In the genomic region with DNA sequence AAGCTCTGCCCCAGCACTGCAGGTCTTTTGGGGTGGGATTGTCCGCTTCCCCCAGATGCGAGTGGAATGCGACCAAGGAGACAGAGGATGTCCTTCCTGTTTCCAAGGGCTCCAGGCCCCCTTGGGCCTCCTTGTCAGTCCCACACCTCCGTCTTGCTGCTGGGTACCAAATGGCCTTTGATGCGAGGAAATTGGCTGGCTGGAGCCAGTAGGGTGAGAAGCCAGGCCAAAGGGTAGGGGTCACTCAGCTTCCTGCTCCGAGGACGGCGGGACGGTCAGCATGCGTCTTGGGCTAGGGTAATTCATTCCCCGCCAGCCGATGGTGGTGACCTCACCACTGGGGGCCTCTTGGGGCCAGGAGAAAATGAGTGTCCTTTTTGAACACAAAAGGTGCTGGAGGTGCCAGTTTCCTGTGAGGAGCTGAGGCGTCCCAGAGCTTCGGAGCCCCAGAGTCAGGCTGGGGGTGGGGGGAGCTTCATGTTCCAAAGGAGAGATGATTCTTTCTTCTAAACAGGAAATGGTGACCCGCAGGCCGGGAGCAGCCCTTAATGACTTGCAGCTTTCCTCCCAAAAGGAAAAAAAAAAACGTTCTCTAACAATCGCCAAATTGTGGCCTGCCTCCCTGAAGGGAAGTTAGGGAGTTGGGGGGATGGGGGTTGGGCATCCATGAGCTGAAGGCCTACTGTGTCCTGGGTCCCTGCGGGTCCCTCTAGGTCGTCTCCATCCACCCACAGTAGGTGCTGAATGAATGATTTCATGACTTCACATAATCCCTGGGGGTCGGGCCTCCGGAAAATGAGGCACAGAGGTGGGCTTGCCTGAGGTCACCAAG, we compare ENCODE assay signal across 2 cellular contexts.
TF ChIP-seq lines count a peak whose summit lies in the region.

No MANE protein-coding gene starts in this region.

TF ChIP-seq in IMR-90, 13 proteins besides CTCF, POLR2A, EP300 and RAD21 (continued from another document):
- TF ChIP-seq SMC3 (IDR thresholded peaks at IDR 0.05; ENCODE audit: low read depth, low read length) (no peak; the same call in 1 of the 2 replicates), CEBPB (IDR thresholded peaks at IDR 0.05; ENCODE audit: low read depth, low read length) (no peak), MAZ (IDR thresholded peaks at IDR 0.05; ENCODE audit: borderline replicate concordance, low read depth, low read length) (peak; percentile 63; the same call in 1 of the 2 replicates), RFX5 (IDR thresholded peaks at IDR 0.05; ENCODE audit: low read depth, low read length) (no peak), RCOR1 (IDR thresholded peaks at IDR 0.05; ENCODE audit: insufficient replicate concordance, low read length) (no peak), CHD1 (IDR thresholded peaks at IDR 0.05; ENCODE audit: low read depth, low read length) (peak; percentile 2; the same call in 1 of the 2 replicates), MXI1 (IDR thresholded peaks at IDR 0.05; ENCODE audit: borderline replicate concordance, low read depth, low read length) (no peak)
- TF ChIP-seq, protein P1, sequence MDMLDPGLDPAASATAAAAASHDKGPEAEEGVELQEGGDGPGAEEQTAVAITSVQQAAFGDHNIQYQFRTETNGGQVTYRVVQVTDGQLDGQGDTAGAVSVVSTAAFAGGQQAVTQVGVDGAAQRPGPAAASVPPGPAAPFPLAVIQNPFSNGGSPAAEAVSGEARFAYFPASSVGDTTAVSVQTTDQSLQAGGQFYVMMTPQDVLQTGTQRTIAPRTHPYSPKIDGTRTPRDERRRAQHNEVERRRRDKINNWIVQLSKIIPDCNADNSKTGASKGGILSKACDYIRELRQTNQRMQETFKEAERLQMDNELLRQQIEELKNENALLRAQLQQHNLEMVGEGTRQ (IDR thresholded peaks at IDR 0.05; ENCODE audit: low read depth, low read length) = no peak; the same call in 1 of the 2 replicates
- TF ChIP-seq, protein P2, sequence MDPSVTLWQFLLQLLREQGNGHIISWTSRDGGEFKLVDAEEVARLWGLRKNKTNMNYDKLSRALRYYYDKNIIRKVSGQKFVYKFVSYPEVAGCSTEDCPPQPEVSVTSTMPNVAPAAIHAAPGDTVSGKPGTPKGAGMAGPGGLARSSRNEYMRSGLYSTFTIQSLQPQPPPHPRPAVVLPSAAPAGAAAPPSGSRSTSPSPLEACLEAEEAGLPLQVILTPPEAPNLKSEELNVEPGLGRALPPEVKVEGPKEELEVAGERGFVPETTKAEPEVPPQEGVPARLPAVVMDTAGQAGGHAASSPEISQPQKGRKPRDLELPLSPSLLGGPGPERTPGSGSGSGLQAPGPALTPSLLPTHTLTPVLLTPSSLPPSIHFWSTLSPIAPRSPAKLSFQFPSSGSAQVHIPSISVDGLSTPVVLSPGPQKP (IDR thresholded peaks at IDR 0.05; ENCODE audit: borderline replicate concordance, low read depth, low read length) = no peak

TF ChIP-seq in liver, 16 proteins besides CTCF, POLR2A, EP300 and RAD21:
- TF ChIP-seq, protein P3, sequence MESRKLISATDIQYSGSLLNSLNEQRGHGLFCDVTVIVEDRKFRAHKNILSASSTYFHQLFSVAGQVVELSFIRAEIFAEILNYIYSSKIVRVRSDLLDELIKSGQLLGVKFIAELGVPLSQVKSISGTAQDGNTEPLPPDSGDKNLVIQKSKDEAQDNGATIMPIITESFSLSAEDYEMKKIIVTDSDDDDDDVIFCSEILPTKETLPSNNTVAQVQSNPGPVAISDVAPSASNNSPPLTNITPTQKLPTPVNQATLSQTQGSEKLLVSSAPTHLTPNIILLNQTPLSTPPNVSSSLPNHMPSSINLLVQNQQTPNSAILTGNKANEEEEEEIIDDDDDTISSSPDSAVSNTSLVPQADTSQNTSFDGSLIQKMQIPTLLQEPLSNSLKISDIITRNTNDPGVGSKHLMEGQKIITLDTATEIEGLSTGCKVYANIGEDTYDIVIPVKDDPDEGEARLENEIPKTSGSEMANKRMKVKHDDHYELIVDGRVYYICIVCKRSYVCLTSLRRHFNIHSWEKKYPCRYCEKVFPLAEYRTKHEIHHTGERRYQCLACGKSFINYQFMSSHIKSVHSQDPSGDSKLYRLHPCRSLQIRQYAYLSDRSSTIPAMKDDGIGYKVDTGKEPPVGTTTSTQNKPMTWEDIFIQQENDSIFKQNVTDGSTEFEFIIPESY (IDR thresholded peaks at IDR 0.05) = no peak
- peak in 1 of 2 donors; percentile 28 for TF ChIP-seq JUND (IDR thresholded peaks at IDR 0.05)
- TF ChIP-seq RXRA (IDR thresholded peaks at IDR 0.05) = peak; percentile 12 to 22
- TF ChIP-seq NR2F2 (IDR thresholded peaks at IDR 0.05) = peak; percentile 99
- peak; percentile 17 for TF ChIP-seq SP1 (IDR thresholded peaks at IDR 0.05)
- TF ChIP-seq YY1 (IDR thresholded peaks at IDR 0.05) = no peak
TF ChIP-seq in liver: peak in this region for 4.
